In genomic region chr2:162712598-162712997, GRCh38 we compare ENCODE assay signal across 17 cellular contexts.
"Had no signal": no experiment of that assay in that cellular context is flagged by ENCODE, and none has a peak within 500 bp of the region (broad histone marks: within the 10 kb centered on the region; RNA-seq: fewer than 3 reads in every experiment).

No MANE protein-coding gene starts in this region.

- FAIRE-seq: astrocyte, kidney had no signal

- H3K4me1 ChIP-seq: prostate gland had no signal

- ATAC-seq: activated CD8-positive, alpha-beta memory T cell treated with anti-CD3 and anti-CD28 coated beads, Interleukin-2, amount 10 ng/mL, durations not matched to agents 7 days and 5 days; activated naive CD8-positive, alpha-beta T cell treated with anti-CD3 and anti-CD28 coated beads, Interleukin-2, amount 50 U/mL, for 24 hours; esophagus mucosa; left ventricle myocardium superior; right cardiac atrium; stimulated activated naive CD8-positive, alpha-beta T cell treated with anti-CD3 and anti-CD28 coated beads, Interleukin-15, Interleukin-2, amounts not matched to agents 100 U/mL and 50 U/mL, for 24 hours had no signal

- H3K9me3 ChIP-seq: prostate gland had no signal

- H3K4me3 Mint-ChIP-seq: activated CD8-positive, alpha-beta memory T cell treated with anti-CD3 and anti-CD28 coated beads, Interleukin-2, amount 10 ng/mL, durations not matched to agents 7 days and 5 days; activated naive CD4-positive, alpha-beta T cell treated with anti-CD3 and anti-CD28 coated beads for 36 hours; activated naive CD8-positive, alpha-beta T cell treated with anti-CD3 and anti-CD28 coated beads, Interleukin-2, amount 50 U/mL, for 24 hours; nephron progenitor cell had no signal

- H3K4me3 ChIP-seq: prostate gland had no signal

- H3K9me3 Mint-ChIP-seq: activated naive CD4-positive, alpha-beta T cell treated with anti-CD3 and anti-CD28 coated beads for 36 hours; activated T-helper 2 cell treated with anti-CD3 and anti-CD28 coated beads, Interferon-gamma antibody, Interleukin-2, Interleukin-4, amounts not matched to agents 10 μg/mL and 5 μg/mL and 100 μg/mL, durations not matched to agents 14 hours and 24 hours and 36 hours; nephron progenitor cell had no signal

- H3K36me3 ChIP-seq: prostate gland had no signal

- H3K27me3 Mint-ChIP-seq: activated CD8-positive, alpha-beta memory T cell treated with anti-CD3 and anti-CD28 coated beads, Interleukin-2, amount 10 ng/mL, durations not matched to agents 7 days and 5 days; activated naive CD8-positive, alpha-beta T cell treated with anti-CD3 and anti-CD28 coated beads, Interleukin-2, amount 50 U/mL, for 24 hours had no signal

- H3K4me1 Mint-ChIP-seq: activated CD8-positive, alpha-beta memory T cell treated with anti-CD3 and anti-CD28 coated beads, Interleukin-2, amount 10 ng/mL, durations not matched to agents 7 days and 5 days; activated naive CD8-positive, alpha-beta T cell treated with anti-CD3 and anti-CD28 coated beads, Interleukin-2, amount 50 U/mL, for 24 hours had no signal

- DNase-seq: activated CD4-positive, alpha-beta T cell treated with anti-CD3 and anti-CD28 coated beads for 1 hour; activated CD4-positive, alpha-beta T cell treated with anti-CD3 and anti-CD28 coated beads, Interleukin-2, amount 50 U/mL, for 48 hours; activated CD8-positive, alpha-beta memory T cell treated with anti-CD3 and anti-CD28 coated beads, Interleukin-2, amount 10 ng/mL, durations not matched to agents 7 days and 5 days; activated naive CD4-positive, alpha-beta T cell treated with anti-CD3 and anti-CD28 coated beads for 36 hours; activated naive CD8-positive, alpha-beta T cell treated with anti-CD3 and anti-CD28 coated beads, Interleukin-2, amount 50 U/mL, for 24 hours; activated T-cell treated with anti-CD3 and anti-CD28 coated beads, Interleukin-2, amount 50 U/mL, for 1 hour; kidney; left ventricle myocardium superior; nephron progenitor cell; occipital lobe; right cardiac atrium; stimulated activated naive CD8-positive, alpha-beta T cell treated with anti-CD3 and anti-CD28 coated beads, Interleukin-15, Interleukin-2, amounts not matched to agents 100 U/mL and 50 U/mL, for 24 hours had no signal

- H3K36me3 Mint-ChIP-seq: activated CD8-positive, alpha-beta memory T cell treated with anti-CD3 and anti-CD28 coated beads, Interleukin-2, amount 10 ng/mL, durations not matched to agents 7 days and 5 days had no signal

- H3K27ac Mint-ChIP-seq: activated CD8-positive, alpha-beta memory T cell treated with anti-CD3 and anti-CD28 coated beads, Interleukin-2, amount 10 ng/mL, durations not matched to agents 7 days and 5 days; activated naive CD4-positive, alpha-beta T cell treated with anti-CD3 and anti-CD28 coated beads for 36 hours; activated naive CD8-positive, alpha-beta T cell treated with anti-CD3 and anti-CD28 coated beads, Interleukin-2, amount 50 U/mL, for 24 hours; activated T-helper 2 cell treated with anti-CD3 and anti-CD28 coated beads, Interferon-gamma antibody, Interleukin-2, Interleukin-4, amounts not matched to agents 10 μg/mL and 5 μg/mL and 100 μg/mL, durations not matched to agents 14 hours and 24 hours and 36 hours; nephron progenitor cell had no signal

- H3K27ac ChIP-seq: prostate gland, VCaP had no signal
